Comparison of ENCODE assay signal across 8 cellular contexts in genomic region chr5:157148734-157149615, GRCh38. TPM values are rescaled to one million over a fixed set of nuclear protein-coding genes. Genes with fewer than 3 reads are reported as not detected.
DNase-seq lines count a peak whose midpoint lies in the region; ATAC-seq, FAIRE-seq and TF ChIP-seq lines count a peak whose summit lies in the region.

No MANE protein-coding gene starts in this region.

- H3K4me2 ChIP-seq in parathyroid adenoma (ENCODE audit: low read length), result no peak overlapping the region

- no peak for TF ChIP-seq EP300 in gastroesophageal sphincter (IDR thresholded peaks at IDR 0.05)

- no peaks in the 10 kb centered on the region for H3K79me2 ChIP-seq in parathyroid adenoma

- H3K27me3 ChIP-seq in CD8-positive, alpha-beta memory T cell (ENCODE audit: insufficient read depth, low read length, poor library complexity, severe bottlenecking), result no peaks in the 10 kb centered on the region
- no peaks in the 10 kb centered on the region; the same call in 1 of the 2 replicates for H3K27me3 ChIP-seq in SJCRH30
- no peaks in the 10 kb centered on the region for H3K27me3 ChIP-seq in gastroesophageal sphincter
- H3K27me3 ChIP-seq in parathyroid adenoma (ENCODE audit: control insufficient read depth, insufficient read depth, low read length), result no peaks in the 10 kb centered on the region

- H3K9ac ChIP-seq in parathyroid adenoma, result no peak overlapping the region

- H3K9me3 Mint-ChIP-seq in CD8-positive, alpha-beta memory T cell, result no peaks in the 10 kb centered on the region
- H3K9me3 Mint-ChIP-seq in IgD-negative memory B cell, result no peaks in the 10 kb centered on the region

- H3K9me3 ChIP-seq in CD8-positive, alpha-beta memory T cell (ENCODE audit: low read length), result no peaks in the 10 kb centered on the region
- H3K9me3 ChIP-seq in SJCRH30 (replicated peaks) (no peaks in the 10 kb centered on the region), gastroesophageal sphincter (no peaks in the 10 kb centered on the region), parathyroid adenoma (ENCODE audit: control insufficient read depth, low read length) (no peaks in the 10 kb centered on the region)

- FAIRE-seq in urothelium cell line (lab: Jason Lieb, UNC), result no peak

- POLR2A ChIA-PET in CD8-positive, alpha-beta memory T cell (lab: Charles Lee), result interaction anchor here (0.6 to 2.0 kb wide), 11 partner anchors 18 to 108 kb away, joined by 3 to 9 read pairs (median 3); no protein-coding TSS in a partner anchor

- peak overlapping the region in 3 of 7 donors; percentile 13 to 71 (median 25) for H3K4me3 Mint-ChIP-seq in CD8-positive, alpha-beta memory T cell
- peak overlapping the region in 1 of 4 donors; percentile 31 for H3K4me3 Mint-ChIP-seq in IgD-negative memory B cell

- no peaks in the 10 kb centered on the region for H3K27me3 Mint-ChIP-seq in CD8-positive, alpha-beta memory T cell
- H3K27me3 Mint-ChIP-seq in IgD-negative memory B cell, result no peaks in the 10 kb centered on the region

- peak; percentile 72 to 84 (median 73) for TF ChIP-seq CTCF in gastroesophageal sphincter (IDR thresholded peaks at IDR 0.05)
- TF ChIP-seq CTCF in parathyroid adenoma (IDR thresholded peaks at IDR 0.05), result peak; percentile 85

- H3K4me1 ChIP-seq in CD8-positive, alpha-beta memory T cell (ENCODE audit: insufficient read depth, low read length), result peaks cover 34% of the 10 kb centered on the region
- H3K4me1 ChIP-seq in SJCRH30 (no peaks in the 10 kb centered on the region), gastroesophageal sphincter (peaks cover 0 to 2% (median 0%) of the 10 kb centered on the region in 3 donors), parathyroid adenoma (no peaks in the 10 kb centered on the region)

- DNase-seq in CD8-positive, alpha-beta memory T cell, result peak; percentile 68 to 86 (median 79)
- DNase-seq in SJCRH30 (peak; percentile 49 to 82), urothelium cell line (ENCODE audit: low spot score) (peak; percentile 71)
- DNase-seq in activated effector memory CD4-positive, alpha-beta T cell treated with anti-CD3 and anti-CD28 coated beads, Interleukin-2, amount 50 U/mL, for 16 hours, result peak; percentile 90

- no peak overlapping the region for H3K4me3 ChIP-seq in CD8-positive, alpha-beta memory T cell (ENCODE audit: low read length)
- H3K4me3 ChIP-seq in SJCRH30 (no peak overlapping the region), gastroesophageal sphincter (no peak overlapping the region), parathyroid adenoma (ENCODE audit: low read depth, low read length) (no peak overlapping the region)

- H3K27ac ChIP-seq in CD8-positive, alpha-beta memory T cell (ENCODE audit: low read depth, low read length), result no peak overlapping the region
- H3K27ac ChIP-seq in SJCRH30, result no peak overlapping the region
- no peak overlapping the region for H3K27ac ChIP-seq in gastroesophageal sphincter
- H3K27ac ChIP-seq in parathyroid adenoma, result no peak overlapping the region

- H2AFZ ChIP-seq in parathyroid adenoma, result no peak overlapping the region

- peaks cover 28 to 40% (median 40%) of the 10 kb centered on the region in 3 donors for H3K4me1 Mint-ChIP-seq in CD8-positive, alpha-beta memory T cell
- peaks cover 4 to 7% (median 4%) of the 10 kb centered on the region in 3 donors for H3K4me1 Mint-ChIP-seq in IgD-negative memory B cell

- CTCF ChIA-PET in CD8-positive, alpha-beta memory T cell (lab: Charles Lee), result interaction anchor here (0.6 to 4.7 kb wide), 35 partner anchors 8 to 194 kb away, joined by 3 to 46 read pairs (median 6); partner anchors contain the start of gene ITK

- H3K36me3 Mint-ChIP-seq in CD8-positive, alpha-beta memory T cell, result no peaks in the 10 kb centered on the region
- H3K36me3 Mint-ChIP-seq in IgD-negative memory B cell, result no peaks in the 10 kb centered on the region

- ATAC-seq in GM19463 (IDR thresholded peaks at IDR 0.05; ENCODE audit: unreplicated experiment), result peak; percentile 68
- no peak for ATAC-seq in gastroesophageal sphincter

- H3K27ac Mint-ChIP-seq in CD8-positive, alpha-beta memory T cell, result peak overlapping the region; percentile 37 to 94 (median 76)
- peak overlapping the region in 2 of 3 donors; percentile 1 to 73 for H3K27ac Mint-ChIP-seq in IgD-negative memory B cell

- TF ChIP-seq POLR2A in gastroesophageal sphincter (IDR thresholded peaks at IDR 0.05), result no peak

- H3K36me3 ChIP-seq in CD8-positive, alpha-beta memory T cell (ENCODE audit: insufficient read depth, low read length), result no peaks in the 10 kb centered on the region
- H3K36me3 ChIP-seq in SJCRH30 (no peaks in the 10 kb centered on the region), gastroesophageal sphincter (no peaks in the 10 kb centered on the region), parathyroid adenoma (ENCODE audit: control insufficient read depth, insufficient read depth, low read length) (no peaks in the 10 kb centered on the region)

- WGBS in gastroesophageal sphincter (ENCODE audit: low coverage in 1 of 2), 2 donors, result 40 to 79% methylated on average over 2 to 11 of the region's 14 CpGs

RNA-seq across cellular contexts. Expression of gene MED7, which starts 6.3 kb away (rescaled TPM):
- 10 to 100 TPM; 12.6 to 14.7 TPM for total RNA-seq in CD8-positive, alpha-beta memory T cell
- polyA plus RNA-seq in CD8-positive, alpha-beta memory T cell, result 15.7 TPM
- 18.6 TPM for polyA plus RNA-seq in IgD-negative memory B cell
- total RNA-seq in SJCRH30 (2014; rRNA removed; shearing (Covaris generic)), result 14.0 and 16.4 TPM in 2 replicates
- 10 to 100 TPM in 3 of 4 donors, 1 to 10 TPM in 1; 8.9 to 17.9 (median 11.7) TPM for total RNA-seq in gastroesophageal sphincter

RNA-seq across cellular contexts. Expression of gene GARIN3, which starts 17.1 kb away (rescaled TPM):
- total RNA-seq in CD8-positive, alpha-beta memory T cell, result under 1 TPM; 0.29 to 0.50 TPM
- not detected for polyA plus RNA-seq in CD8-positive, alpha-beta memory T cell
- not detected for polyA plus RNA-seq in IgD-negative memory B cell
- not detected in 2 replicates for total RNA-seq in SJCRH30 (2014; rRNA removed; shearing (Covaris generic))
- total RNA-seq in gastroesophageal sphincter, result not detected

RNA-seq across cellular contexts. Expression of gene ITK, which starts 31.7 kb away (rescaled TPM):
- total RNA-seq in CD8-positive, alpha-beta memory T cell, result 100 to 1,000 TPM; 150 to 162 TPM
- polyA plus RNA-seq in CD8-positive, alpha-beta memory T cell, result 129 TPM
- polyA plus RNA-seq in IgD-negative memory B cell, result 5.6 TPM
- not detected in 2 replicates for total RNA-seq in SJCRH30 (2014; rRNA removed; shearing (Covaris generic))
- 1 to 10 TPM in 3 of 4 donors, under 1 TPM in 1; 0.52 to 3.1 (median 1.8) TPM for total RNA-seq in gastroesophageal sphincter

RNA-seq across cellular contexts. Expression of gene HAVCR2, which starts 40.1 kb away (rescaled TPM):
- 1 to 10 TPM; 6.3 to 6.6 TPM for total RNA-seq in CD8-positive, alpha-beta memory T cell
- polyA plus RNA-seq in CD8-positive, alpha-beta memory T cell, result 7.5 TPM
- polyA plus RNA-seq in IgD-negative memory B cell, result 1.8 TPM
- 0.99 and 1.1 TPM in 2 replicates for total RNA-seq in SJCRH30 (2014; rRNA removed; shearing (Covaris generic))
- 10 to 100 TPM in 2 of 4 donors, 1 to 10 TPM in 2; 4.7 to 15.2 (median 10.1) TPM for total RNA-seq in gastroesophageal sphincter

Comparison
In these comparisons a context has a peak if more than half of its experiments do, and no peak if none do; other contexts are left out.
1. RNA of gene ITK, which starts 31.7 kb away (total RNA-seq): 150 to 162 TPM in CD8-positive, alpha-beta memory T cell; 0.52 to 3.1 TPM in gastroesophageal sphincter and not detected in SJCRH30; every median in the first group is over 10 times any median in the second.
2. Peak in every context shown above with its lines, with median percentiles within 50 percentile points of each other: DNase-seq.